ENCODE assay signal across 35 cellular contexts in the genomic region with DNA sequence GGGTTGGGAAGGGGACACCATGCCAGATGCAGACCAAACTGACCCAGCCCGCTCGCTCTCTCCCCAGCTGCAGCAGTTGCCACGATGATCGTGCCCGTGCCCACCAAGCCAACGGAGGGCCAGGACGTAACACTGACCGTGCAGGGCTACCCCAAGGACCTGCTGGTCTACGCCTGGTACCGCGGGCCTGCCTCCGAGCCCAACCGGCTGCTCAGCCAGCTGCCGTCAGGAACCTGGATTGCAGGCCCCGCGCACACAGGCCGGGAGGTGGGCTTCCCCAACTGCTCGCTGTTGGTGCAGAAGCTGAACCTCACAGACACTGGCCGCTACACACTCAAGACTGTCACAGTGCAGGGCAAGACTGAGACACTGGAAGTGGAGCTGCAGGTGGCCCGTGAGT. TPM values are rescaled to one million over a fixed set of nuclear protein-coding genes. Genes with fewer than 3 reads are reported as not detected.
"Had no signal": no experiment of that assay in that cellular context is flagged by ENCODE, and none has a peak within 500 bp of the region (broad histone marks: within the 10 kb centered on the region; RNA-seq: fewer than 3 reads in every experiment).

No MANE protein-coding gene starts in this region.

- H3K9me3 Mint-ChIP-seq: naive thymus-derived CD4-positive, alpha-beta T cell; natural killer cell; nephron; stimulated activated naive CD8-positive, alpha-beta T cell treated with anti-CD3 and anti-CD28 coated beads, Interleukin-15, amount 100 ng/mL, for 72 hours; type B pancreatic cell had no signal

- H2AFZ ChIP-seq: parathyroid adenoma had no signal

- H3K9ac ChIP-seq: parathyroid adenoma had no signal

- H3K36me3 ChIP-seq: ovary, spleen, suprapubic skin, tibial artery, transverse colon, upper lobe of right lung, uterus had no signal

- H3K27me3 ChIP-seq: ovary, spleen, suprapubic skin, testis, transverse colon, upper lobe of right lung, uterus had no signal

- H3K4me3 Mint-ChIP-seq: naive thymus-derived CD4-positive, alpha-beta T cell; natural killer cell; nephron; stimulated activated memory B cell treated with anti-CD40 and anti-IgM and Interleukin-4, amounts not matched to agents 10 μg/mL and 1 μg/mL and 100 μg/mL, for 72 hours; stimulated activated naive CD8-positive, alpha-beta T cell treated with anti-CD3 and anti-CD28 coated beads, Interleukin-15, amount 100 ng/mL, for 72 hours; type B pancreatic cell had no signal

- H3K4me2 ChIP-seq: smooth muscle cell had no signal

- H3K9me3 ChIP-seq: ovary, psoas muscle, spleen, suprapubic skin, testis, tibial artery, transverse colon, upper lobe of right lung, uterus had no signal

- H3K36me3 Mint-ChIP-seq: natural killer cell; stimulated activated memory B cell treated with anti-CD40 and anti-IgM and Interleukin-4, amounts not matched to agents 10 μg/mL and 1 μg/mL and 100 μg/mL, for 72 hours; type B pancreatic cell had no signal

- H3K79me2 ChIP-seq: parathyroid adenoma had no signal

- DNase-seq: naive thymus-derived CD4-positive, alpha-beta T cell; natural killer cell; occipital lobe; ovary; posterior cingulate gyrus; psoas muscle; spleen; stimulated activated CD4-positive, alpha-beta T cell treated with anti-CD3 and anti-CD28 coated beads, Interleukin-12 subunit alpha, Interleukin-12 subunit beta, amount 100 ng/mL, for 4 hours; stimulated activated CD4-positive, alpha-beta T cell treated with anti-CD3 and anti-CD28 coated beads, Interleukin-1b, Interleukin-23, amount 100 ng/mL, for 48 hours; stimulated activated CD4-positive, alpha-beta T cell treated with anti-CD3 and anti-CD28 coated beads, Interleukin-4, amount 100 ng/mL, for 1 hour; stimulated activated CD4-positive, alpha-beta T cell treated with anti-CD3 and anti-CD28 coated beads, Interleukin-4, amount 100 ng/mL, for 4 hours; stimulated activated CD8-positive, alpha-beta memory T cell treated with anti-CD3 and anti-CD28 coated beads, Interleukin-4, amount 100 ng/mL, for 48 hours; stimulated activated naive CD4-positive, alpha-beta T cell; stimulated activated naive CD8-positive, alpha-beta T cell treated with anti-CD3 and anti-CD28 coated beads, Interleukin-15, amount 100 ng/mL, for 72 hours; stimulated activated naive CD8-positive, alpha-beta T cell treated with anti-CD3 and anti-CD28 coated beads, Interleukin-15, Interleukin-2, amounts not matched to agents 100 U/mL and 50 U/mL, for 24 hours; substantia nigra; testis; tibial artery; transverse colon; upper lobe of right lung; uterus had no signal

- H3K4me1 Mint-ChIP-seq: stimulated activated memory B cell treated with anti-CD40 and anti-IgM and Interleukin-4, amounts not matched to agents 10 μg/mL and 1 μg/mL and 100 μg/mL, for 72 hours had no signal

- H3K27ac Mint-ChIP-seq: naive thymus-derived CD4-positive, alpha-beta T cell; natural killer cell; nephron; progenitor cell of endocrine pancreas; stimulated activated memory B cell treated with anti-CD40 and anti-IgM and Interleukin-4, amounts not matched to agents 10 μg/mL and 1 μg/mL and 100 μg/mL, for 72 hours; stimulated activated naive CD8-positive, alpha-beta T cell treated with anti-CD3 and anti-CD28 coated beads, Interleukin-15, amount 100 ng/mL, for 72 hours; type B pancreatic cell had no signal

- ATAC-seq: naive thymus-derived CD4-positive, alpha-beta T cell; natural killer cell; psoas muscle; sciatic nerve; stimulated activated memory B cell treated with anti-CD40 and anti-IgM and Interleukin-4, amounts not matched to agents 10 μg/mL and 1 μg/mL and 100 μg/mL, for 72 hours; stimulated activated naive CD8-positive, alpha-beta T cell treated with anti-CD3 and anti-CD28 coated beads, Interleukin-15, amount 100 ng/mL, for 72 hours; stimulated activated naive CD8-positive, alpha-beta T cell treated with anti-CD3 and anti-CD28 coated beads, Interleukin-15, Interleukin-2, amounts not matched to agents 100 U/mL and 50 U/mL, for 24 hours; upper lobe of right lung had no signal

- H3K4me1 ChIP-seq: psoas muscle, suprapubic skin, testis, tibial artery, transverse colon, upper lobe of right lung, uterus had no signal

- H3K4me3 ChIP-seq: ovary, psoas muscle, skin epidermis, smooth muscle cell, spleen, suprapubic skin, testis, tibial artery, transverse colon, upper lobe of right lung, uterus had no signal

- H3K27ac ChIP-seq: ovary, parathyroid adenoma, psoas muscle, skin epidermis, spleen, suprapubic skin, testis, tibial artery, transverse colon, upper lobe of right lung, uterus had no signal

- H3K27me3 Mint-ChIP-seq: progenitor cell of endocrine pancreas, type B pancreatic cell had no signal

RNA-seq across cellular contexts. Expression of a gene that starts 8.8 kb away (rescaled TPM):
- total RNA-seq: naive thymus-derived CD4-positive, alpha-beta T cell; natural killer cell; occipital lobe; osteoblast; ovary; progenitor cell of endocrine pancreas; psoas muscle; renal cortical epithelial cell; right cardiac atrium; sciatic nerve; smooth muscle cell; spleen; suprapubic skin; transverse colon; upper lobe of right lung; urinary bladder; uterus had no signal
- polyA plus RNA-seq: naive thymus-derived CD4-positive, alpha-beta T cell; neural cell; ovary; right cardiac atrium; smooth muscle cell; spleen; urinary bladder had no signal

RNA-seq across cellular contexts. Expression of a gene that starts 36.5 kb away (rescaled TPM):
- polyA plus RNA-seq: naive thymus-derived CD4-positive, alpha-beta T cell had no signal

RNA-seq across cellular contexts. Expression of a gene that starts 40.7 kb away (rescaled TPM):
- total RNA-seq: occipital lobe had no signal
